Comparison of ENCODE assay signal across 25 cellular contexts in genomic region chr6:61679625-61680024, GRCh38.
"Had no signal": no experiment of that assay in that cellular context is flagged by ENCODE, and none has a peak within 500 bp of the region (broad histone marks: within the 10 kb centered on the region; RNA-seq: fewer than 3 reads in every experiment).

No MANE protein-coding gene starts in this region.

- H3K36me3 Mint-ChIP-seq: natural killer cell treated with Interleukin-12 subunit alpha and Interleukin-12 subunit beta and Interleukin-15 and Interleukin-18, amount 100 ng/mL, for 72 hours; stimulated activated effector memory CD8-positive, alpha-beta T cell treated with anti-CD3 and anti-CD28 coated beads, Interleukin-12 subunit alpha, Interleukin-12 subunit beta, amount 100 ng/mL, for 72 hours had no signal

- DNase-seq: nephron progenitor cell; occipital lobe; ovary; posterior cingulate gyrus; psoas muscle; right cardiac atrium; right lobe of liver; sigmoid colon; small intestine; stimulated activated CD4-positive, alpha-beta T cell treated with anti-CD3 and anti-CD28 coated beads, Interleukin-15, amount 100 ng/mL, for 24 hours; stimulated activated CD4-positive, alpha-beta T cell treated with anti-CD3 and anti-CD28 coated beads, Interleukin-2, amount 100 ng/mL, for 24 hours; stimulated activated CD4-positive, alpha-beta T cell treated with anti-CD3 and anti-CD28 coated beads, Interleukin-2, amount 100 ng/mL, for 48 hours; stimulated activated CD4-positive, alpha-beta T cell treated with anti-CD3 and anti-CD28 coated beads, Interleukin-4, amount 100 ng/mL, for 24 hours; stimulated activated naive B cell treated with anti-CD40 and anti-IgM and Interleukin-4, amounts not matched to agents 10 μg/mL and 1 μg/mL and 100 μg/mL, for 72 hours; stimulated activated naive CD4-positive, alpha-beta T cell treated with Interleukin-2 at 50 U/mL for 16 hours; stomach; thyroid gland; trophoblast cell; upper lobe of left lung had no signal

- H3K9me3 Mint-ChIP-seq: nephron progenitor cell; neural progenitor cell; stimulated activated naive B cell treated with anti-CD40 and anti-IgM and Interleukin-4, amounts not matched to agents 10 μg/mL and 1 μg/mL and 100 μg/mL, for 72 hours had no signal

- H3K4me3 Mint-ChIP-seq: natural killer cell treated with Interleukin-12 subunit alpha and Interleukin-12 subunit beta and Interleukin-15 and Interleukin-18, amount 100 ng/mL, for 72 hours; nephron progenitor cell; neural progenitor cell; stimulated activated effector memory CD8-positive, alpha-beta T cell treated with anti-CD3 and anti-CD28 coated beads, Interleukin-12 subunit alpha, Interleukin-12 subunit beta, amount 100 ng/mL, for 72 hours; stimulated activated naive B cell treated with anti-CD40 and anti-IgM and Interleukin-4, amounts not matched to agents 10 μg/mL and 1 μg/mL and 100 μg/mL, for 72 hours; stimulated activated naive CD8-positive, alpha-beta T cell treated with anti-CD3 and anti-CD28 coated beads, Interleukin-15, Interleukin-2, amounts not matched to agents 100 ng/mL and 50 ng/mL, for 24 hours had no signal

- H3K4me1 Mint-ChIP-seq: nephron progenitor cell; stimulated activated effector memory CD8-positive, alpha-beta T cell treated with anti-CD3 and anti-CD28 coated beads, Interleukin-12 subunit alpha, Interleukin-12 subunit beta, amount 100 ng/mL, for 72 hours; stimulated activated naive B cell treated with anti-CD40 and anti-IgM and Interleukin-4, amounts not matched to agents 10 μg/mL and 1 μg/mL and 100 μg/mL, for 72 hours had no signal

- H3K27ac Mint-ChIP-seq: natural killer cell treated with Interleukin-12 subunit alpha and Interleukin-12 subunit beta and Interleukin-15 and Interleukin-18, amount 100 ng/mL, for 72 hours; nephron progenitor cell; neural progenitor cell; progenitor cell of endocrine pancreas; stimulated activated effector memory CD8-positive, alpha-beta T cell treated with anti-CD3 and anti-CD28 coated beads, Interleukin-12 subunit alpha, Interleukin-12 subunit beta, amount 100 ng/mL, for 72 hours; stimulated activated naive B cell treated with anti-CD40 and anti-IgM and Interleukin-4, amounts not matched to agents 10 μg/mL and 1 μg/mL and 100 μg/mL, for 72 hours; stimulated activated naive CD8-positive, alpha-beta T cell treated with anti-CD3 and anti-CD28 coated beads, Interleukin-15, Interleukin-2, amounts not matched to agents 100 ng/mL and 50 ng/mL, for 24 hours had no signal

- H3K27me3 Mint-ChIP-seq: natural killer cell treated with Interleukin-12 subunit alpha and Interleukin-12 subunit beta and Interleukin-15 and Interleukin-18, amount 100 ng/mL, for 72 hours; stimulated activated naive B cell treated with anti-CD40 and anti-IgM and Interleukin-4, amounts not matched to agents 10 μg/mL and 1 μg/mL and 100 μg/mL, for 72 hours; stimulated activated naive CD8-positive, alpha-beta T cell treated with anti-CD3 and anti-CD28 coated beads, Interleukin-15, Interleukin-2, amounts not matched to agents 100 ng/mL and 50 ng/mL, for 24 hours had no signal

- ATAC-seq: natural killer cell treated with Interleukin-12 subunit alpha and Interleukin-12 subunit beta and Interleukin-15 and Interleukin-18, amount 100 ng/mL, for 72 hours; psoas muscle; right cardiac atrium; right lobe of liver; stimulated activated effector memory CD8-positive, alpha-beta T cell treated with anti-CD3 and anti-CD28 coated beads, Interleukin-12 subunit alpha, Interleukin-12 subunit beta, amount 100 ng/mL, for 72 hours; stimulated activated naive B cell treated with anti-CD40 and anti-IgM and Interleukin-4, amounts not matched to agents 10 μg/mL and 1 μg/mL and 100 μg/mL, for 72 hours had no signal

- FAIRE-seq: small intestine, urothelium cell line had no signal
